In genomic region chr11:121699801-121700200, GRCh38 we compare ENCODE assay signal across 27 cellular contexts.
"Had no signal": no experiment of that assay in that cellular context is flagged by ENCODE, and none has a peak within 500 bp of the region (broad histone marks: within the 10 kb centered on the region; RNA-seq: fewer than 3 reads in every experiment).

No MANE protein-coding gene starts in this region.

- H3K27ac ChIP-seq: brain microvascular endothelial cell, cardiac muscle cell had no signal

- ATAC-seq: activated naive CD4-positive, alpha-beta T cell treated with anti-CD3 and anti-CD28 coated beads, Interleukin-2, amount 50 U/mL, for 72 hours; activated naive CD8-positive, alpha-beta T cell treated with anti-CD3 and anti-CD28 coated beads, Interleukin-2, amount 50 U/mL, for 24 hours; activated T-cell treated with anti-CD3 and anti-CD28 coated beads, Interleukin-2, amount 50 U/mL, for 4 hours; T-cell had no signal

- FAIRE-seq: astrocyte, TTC549 had no signal

- DNase-seq: activated CD4-positive, alpha-beta memory T cell treated with anti-CD3 and anti-CD28 coated beads for 36 hours; activated CD4-positive, alpha-beta T cell treated with anti-CD3 and anti-CD28 coated beads, Interleukin-2, amount 10 ng/mL, durations not matched to agents 7 days and 5 days; activated CD4-positive, CD25-positive, alpha-beta regulatory T cell; activated CD8-positive, alpha-beta memory T cell treated with anti-CD3 and anti-CD28 coated beads for 24 hours; activated effector memory CD4-positive, alpha-beta T cell treated with anti-CD3 and anti-CD28 coated beads, Interleukin-2, amount 50 U/mL, for 16 hours; activated naive CD4-positive, alpha-beta T cell treated with Interleukin-2 at 50 U/mL for 16 hours; activated naive CD8-positive, alpha-beta T cell treated with anti-CD3 and anti-CD28 coated beads, Interleukin-2, amount 50 U/mL, for 24 hours; activated T-cell treated with anti-CD3 and anti-CD28 coated beads, Interleukin-2, amount 50 U/mL, for 4 hours; amniotic stem cell; brain microvascular endothelial cell; Kasumi-1; KBM-7; NCI-H1048; NCI-H1930; NCI-H2171 treated with DMSO at 0.1 percent for 48 hours; NCI-H345; NCI-H510A; NCI-H526 treated with DMSO at 0.1 percent for 48 hours; NCI-H82; SIG-M5; T-cell; T-helper 2 cell; T1000 had no signal
